ENCODE assay signal across 1 cellular context in the genomic region with DNA sequence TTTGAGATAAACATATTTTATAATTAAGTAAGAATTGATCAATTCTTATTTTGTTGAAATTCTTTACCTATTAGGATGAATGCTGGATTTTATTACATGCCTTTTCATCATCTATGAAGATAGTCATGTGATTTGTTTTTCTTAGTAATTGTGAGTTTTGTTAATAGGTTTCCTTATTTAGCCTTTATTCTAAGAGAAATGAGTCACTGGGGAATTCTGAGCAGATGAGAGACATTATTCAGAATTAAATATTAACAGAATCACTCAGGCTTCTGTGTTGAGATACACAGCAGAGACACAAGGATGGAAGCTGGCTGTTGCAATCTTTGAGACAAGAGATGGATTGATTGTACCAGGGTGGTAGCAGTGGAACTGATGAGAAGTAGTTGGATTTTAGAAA.
TF ChIP-seq lines count a peak whose summit lies in the region.

No MANE protein-coding gene starts in this region.

TF ChIP-seq in K562, 482 proteins besides CTCF, POLR2A, EP300 and RAD21:
- TF ChIP-seq RBM34 (IDR thresholded peaks at IDR 0.05; ENCODE audit: borderline replicate concordance, insufficient read depth, low read length) (no peak), NFE2 (IDR thresholded peaks at IDR 0.05; ENCODE audit: low read depth) (no peak), CEBPG (CRISPR knock-in tag; IDR thresholded peaks at IDR 0.05) (no peak), CEBPG (tag; conservative IDR thresholded peaks at IDR 0.05 in 1 of 2, IDR thresholded peaks at IDR 0.05 in 1 of 2) (peak in 1 of 2 experiments; percentile 77; a peak in 2 of 4 replicates), RFX7 (CRISPR knock-in tag; IDR thresholded peaks at IDR 0.05) (no peak), TRIM24 (IDR thresholded peaks at IDR 0.05) (peak in 1 of 2 experiments; percentile 69; a peak in 1 of 4 replicates)
- TF ChIP-seq, protein P1, sequence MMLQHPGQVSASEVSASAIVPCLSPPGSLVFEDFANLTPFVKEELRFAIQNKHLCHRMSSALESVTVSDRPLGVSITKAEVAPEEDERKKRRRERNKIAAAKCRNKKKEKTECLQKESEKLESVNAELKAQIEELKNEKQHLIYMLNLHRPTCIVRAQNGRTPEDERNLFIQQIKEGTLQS (IDR thresholded peaks at IDR 0.05), result peak; percentile 60; the same call in 1 of the 2 replicates
- TF ChIP-seq, protein P1 (CRISPR knock-in tag; conservative IDR thresholded peaks at IDR 0.05), result no peak
- TF ChIP-seq, protein P2, sequence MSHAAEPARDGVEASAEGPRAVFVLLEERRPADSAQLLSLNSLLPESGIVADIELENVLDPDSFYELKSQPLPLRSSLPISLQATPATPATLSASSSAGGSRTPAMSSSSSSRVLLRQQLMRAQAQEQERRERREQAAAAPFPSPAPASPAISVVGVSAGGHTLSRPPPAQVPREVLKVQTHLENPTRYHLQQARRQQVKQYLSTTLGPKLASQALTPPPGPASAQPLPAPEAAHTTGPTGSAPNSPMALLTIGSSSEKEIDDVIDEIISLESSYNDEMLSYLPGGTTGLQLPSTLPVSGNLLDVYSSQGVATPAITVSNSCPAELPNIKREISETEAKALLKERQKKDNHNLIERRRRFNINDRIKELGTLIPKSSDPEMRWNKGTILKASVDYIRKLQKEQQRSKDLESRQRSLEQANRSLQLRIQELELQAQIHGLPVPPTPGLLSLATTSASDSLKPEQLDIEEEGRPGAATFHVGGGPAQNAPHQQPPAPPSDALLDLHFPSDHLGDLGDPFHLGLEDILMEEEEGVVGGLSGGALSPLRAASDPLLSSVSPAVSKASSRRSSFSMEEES (CRISPR knock-in tag; IDR thresholded peaks at IDR 0.05), result peak; percentile 70
